3 cellular contexts compared by ENCODE assay signal in the genomic region with DNA sequence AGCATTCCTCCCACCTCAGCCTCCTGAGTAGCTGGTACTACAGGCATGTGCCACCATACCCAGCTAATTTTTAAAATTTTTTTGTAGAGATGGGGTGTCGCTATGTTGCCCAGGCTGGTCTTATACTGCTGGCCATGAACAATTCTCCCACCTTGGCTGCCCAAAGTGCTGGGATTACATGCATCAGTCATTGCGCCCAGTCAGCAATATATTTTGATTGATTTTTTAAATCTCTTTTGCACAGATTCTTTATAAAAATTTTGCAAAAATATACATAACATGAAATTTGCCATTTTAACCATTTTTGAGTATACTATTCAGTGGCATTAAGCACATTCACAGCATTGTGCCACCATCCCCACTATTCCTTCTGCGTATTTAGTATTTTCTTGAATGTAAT.
A peak's percentile ranks its signal among the peaks of the same experiment; 100 is the strongest.
TF ChIP-seq lines count a peak whose summit lies in the region.

No MANE protein-coding gene starts in this region.

TF ChIP-seq in HepG2, 621 proteins besides CTCF, POLR2A, EP300 and RAD21:
- TF ChIP-seq MAFK (conservative IDR thresholded peaks at IDR 0.05 in 1 of 2, IDR thresholded peaks at IDR 0.05 in 1 of 2; ENCODE audit: low read length in 2 of 2) (peak; percentile 75 to 91), MAFF (IDR thresholded peaks at IDR 0.05; ENCODE audit: low read depth, low read length) (peak; percentile 86), MEIS1 (CRISPR knock-in tag; IDR thresholded peaks at IDR 0.05; ENCODE audit: borderline replicate concordance) (no peak)

TF ChIP-seq in IMR-90, 13 proteins besides CTCF, POLR2A, EP300 and RAD21:
- TF ChIP-seq SMC3 (IDR thresholded peaks at IDR 0.05; ENCODE audit: low read depth, low read length), result no peak
- TF ChIP-seq MXI1 (IDR thresholded peaks at IDR 0.05; ENCODE audit: borderline replicate concordance, low read depth, low read length), result no peak
- peak; percentile 91 for TF ChIP-seq MAFK (IDR thresholded peaks at IDR 0.05; ENCODE audit: low read depth, low read length)

TF ChIP-seq in H1, 55 proteins besides CTCF, POLR2A, EP300 and RAD21:
- TF ChIP-seq YY1 (IDR thresholded peaks at IDR 0.05; ENCODE audit: low read depth, low read length) (no peak), MAFK (IDR thresholded peaks at IDR 0.05; ENCODE audit: low read depth, low read length) (peak; percentile 61; the same call in 1 of the 2 replicates), SIN3A (conservative IDR thresholded peaks at IDR 0.05 in 1 of 2, IDR thresholded peaks at IDR 0.05 in 1 of 2; ENCODE audit: low read depth in 1 of 2, low read length in 2 of 2) (no peak)
- TF ChIP-seq, protein P1, sequence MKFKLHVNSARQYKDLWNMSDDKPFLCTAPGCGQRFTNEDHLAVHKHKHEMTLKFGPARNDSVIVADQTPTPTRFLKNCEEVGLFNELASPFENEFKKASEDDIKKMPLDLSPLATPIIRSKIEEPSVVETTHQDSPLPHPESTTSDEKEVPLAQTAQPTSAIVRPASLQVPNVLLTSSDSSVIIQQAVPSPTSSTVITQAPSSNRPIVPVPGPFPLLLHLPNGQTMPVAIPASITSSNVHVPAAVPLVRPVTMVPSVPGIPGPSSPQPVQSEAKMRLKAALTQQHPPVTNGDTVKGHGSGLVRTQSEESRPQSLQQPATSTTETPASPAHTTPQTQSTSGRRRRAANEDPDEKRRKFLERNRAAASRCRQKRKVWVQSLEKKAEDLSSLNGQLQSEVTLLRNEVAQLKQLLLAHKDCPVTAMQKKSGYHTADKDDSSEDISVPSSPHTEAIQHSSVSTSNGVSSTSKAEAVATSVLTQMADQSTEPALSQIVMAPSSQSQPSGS (IDR thresholded peaks at IDR 0.05; ENCODE audit: low read length), result no peak
TF ChIP-seq in H1: peak in this region for 1.
